ENCODE assay signal across 8 cellular contexts in the genomic region with DNA sequence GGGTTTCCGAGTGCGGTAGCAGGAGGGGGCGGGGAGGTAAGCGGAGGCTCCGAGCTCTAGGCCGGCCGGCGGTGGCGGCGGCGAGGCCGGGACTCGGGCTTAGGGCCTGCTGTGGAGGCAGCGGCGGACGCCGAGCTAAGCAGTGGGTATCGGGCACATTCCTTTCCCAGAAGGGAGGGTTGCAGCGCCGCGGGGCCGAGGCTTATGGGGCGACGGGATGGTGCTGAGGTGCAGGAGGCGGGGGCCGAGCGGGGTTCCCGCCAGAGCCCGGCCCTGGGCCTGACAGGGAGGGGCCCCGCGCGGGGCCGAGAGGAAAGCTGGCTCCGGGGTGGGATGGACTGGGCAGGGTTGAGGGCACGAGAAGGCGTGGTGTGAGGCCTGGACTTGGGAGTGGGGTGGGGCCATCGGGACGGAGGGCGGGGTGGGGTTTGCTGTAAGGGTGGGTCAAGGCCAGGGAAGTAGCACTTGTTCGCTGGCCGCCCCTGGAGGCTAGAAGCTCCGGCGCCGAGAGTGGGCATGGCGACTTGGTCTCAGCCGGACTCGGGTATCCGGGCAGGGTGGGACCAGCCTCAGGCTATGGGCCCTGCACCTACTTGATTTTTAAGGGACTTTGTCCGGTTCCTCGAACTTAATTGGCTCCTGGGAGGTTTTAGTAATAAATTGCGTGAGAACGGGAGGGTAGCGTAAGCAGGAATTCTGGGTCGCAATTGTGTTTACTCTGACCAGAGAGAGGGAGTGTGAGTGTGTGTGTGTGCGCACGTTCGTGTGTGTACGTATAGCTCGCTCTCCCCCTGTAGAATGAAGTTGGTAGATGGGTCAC. TPM values are rescaled to one million over a fixed set of nuclear protein-coding genes. Genes with fewer than 3 reads are reported as not detected.
DNase-seq lines count a peak whose midpoint lies in the region; ATAC-seq and TF ChIP-seq lines count a peak whose summit lies in the region.

A gene with protein sequence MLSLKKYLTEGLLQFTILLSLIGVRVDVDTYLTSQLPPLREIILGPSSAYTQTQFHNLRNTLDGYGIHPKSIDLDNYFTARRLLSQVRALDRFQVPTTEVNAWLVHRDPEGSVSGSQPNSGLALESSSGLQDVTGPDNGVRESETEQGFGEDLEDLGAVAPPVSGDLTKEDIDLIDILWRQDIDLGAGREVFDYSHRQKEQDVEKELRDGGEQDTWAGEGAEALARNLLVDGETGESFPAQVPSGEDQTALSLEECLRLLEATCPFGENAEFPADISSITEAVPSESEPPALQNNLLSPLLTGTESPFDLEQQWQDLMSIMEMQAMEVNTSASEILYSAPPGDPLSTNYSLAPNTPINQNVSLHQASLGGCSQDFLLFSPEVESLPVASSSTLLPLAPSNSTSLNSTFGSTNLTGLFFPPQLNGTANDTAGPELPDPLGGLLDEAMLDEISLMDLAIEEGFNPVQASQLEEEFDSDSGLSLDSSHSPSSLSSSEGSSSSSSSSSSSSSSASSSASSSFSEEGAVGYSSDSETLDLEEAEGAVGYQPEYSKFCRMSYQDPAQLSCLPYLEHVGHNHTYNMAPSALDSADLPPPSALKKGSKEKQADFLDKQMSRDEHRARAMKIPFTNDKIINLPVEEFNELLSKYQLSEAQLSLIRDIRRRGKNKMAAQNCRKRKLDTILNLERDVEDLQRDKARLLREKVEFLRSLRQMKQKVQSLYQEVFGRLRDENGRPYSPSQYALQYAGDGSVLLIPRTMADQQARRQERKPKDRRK (plus strand): TSS at position 39 of the 820 bp plus-strand sequence. CDS start 2,760 bp downstream, outside the sequence.

- peak within 1 kb of the TSS; percentile 98 for H3K4me3 ChIP-seq in iPS-15b (ENCODE audit: low read depth, low read length)

- no peaks in the 10 kb centered on the region for H3K9me3 Mint-ChIP-seq in MCF 10A (ENCODE audit: unreplicated experiment)

- DNase-seq in GM03348 (ENCODE audit: low spot score) (peak; percentile 93), HT1080 (ENCODE audit: low read depth) (peak; percentile 91), RPMI8226 (peak; percentile 89), MCF 10A (ENCODE audit: unreplicated experiment) (peak; percentile 94), sciatic nerve (ENCODE audit: low spot score) (peak; percentile 92)
- DNase-seq in effector CD4-positive, alpha-beta T cell, result no peak

- no peaks in the 10 kb centered on the region for H3K9me3 ChIP-seq in iPS-15b (ENCODE audit: control insufficient read depth, insufficient read depth, low read length)

- no TSS peak for BruUV-seq in MCF 10A (replicated peaks; lab: Mats Ljungman, UMichigan)

- no peaks in the 10 kb centered on the region for H3K27me3 ChIP-seq in iPS-15b (ENCODE audit: control insufficient read depth, insufficient read depth, low read length)

- H3K27ac Mint-ChIP-seq in MCF 10A (ENCODE audit: low read depth, unreplicated experiment), result peak within 1 kb of the TSS; percentile 100

- H3K27me3 Mint-ChIP-seq in MCF 10A (ENCODE audit: insufficient read depth, unreplicated experiment), result no peaks in the 10 kb centered on the region

- ATAC-seq in GM21423 (IDR thresholded peaks at IDR 0.05; ENCODE audit: unreplicated experiment) (peak; percentile 31), sciatic nerve (peak; percentile 76)

- H3K36me3 Mint-ChIP-seq in MCF 10A (ENCODE audit: insufficient read depth, unreplicated experiment), result peaks cover 44% of the 10 kb centered on the region

- peaks cover 18% of the 10 kb centered on the region for H3K36me3 ChIP-seq in iPS-15b (ENCODE audit: control insufficient read depth, insufficient read depth, low read length)

- peak within 1 kb of the TSS; percentile 90 for H3K9ac ChIP-seq in iPS-15b (ENCODE audit: low read depth, low read length)

- peaks cover 26% of the 10 kb centered on the region for H3K4me1 ChIP-seq in iPS-15b (ENCODE audit: control insufficient read depth, insufficient read depth, low read length)

- H3K4me1 Mint-ChIP-seq in MCF 10A (ENCODE audit: insufficient read depth, unreplicated experiment), result peaks cover 53% of the 10 kb centered on the region

- TF ChIP-seq CTCF in MCF 10A (IDR thresholded peaks at IDR 0.05; ENCODE audit: unreplicated experiment), result no peak

- POLR2A ChIA-PET in MCF 10A (lab: Yijun Ruan, JAX), result interaction anchor here (0.6 to 17.1 kb wide), 32 partner anchors 8 to 867 kb away, joined by 3 to 353 read pairs (median 5); a partner anchor contains a TSS

- CTCF ChIA-PET in MCF 10A (lab: Yijun Ruan, JAX), result interaction anchor here (0.5 to 4.0 kb wide), 9 partner anchors 18 to 894 kb away, joined by 3 to 26 read pairs (median 6); no protein-coding TSS in a partner anchor

- intact Hi-C loops in MCF 10A (cut with micrococcal nuclease), result loop anchor here (1.0 kb wide), 2 partner anchors 22 to 26 kb away; no protein-coding TSS in a partner anchor
- intact Hi-C loops in sciatic nerve (cut with DNase I), result no loop called here

- peak within 1 kb of the TSS; percentile 91 for H3K4me3 Mint-ChIP-seq in MCF 10A (ENCODE audit: unreplicated experiment)

RNA-seq across cellular contexts. Expression of the gene that starts here (rescaled TPM):
- total RNA-seq in HT1080 (2014; rRNA removed; shearing (Covaris generic)), result 59.4 and 62.3 TPM in 2 replicates
- 138 and 142 TPM in 2 replicates for polyA plus RNA-seq in HT1080 (2015; cell fraction: cytosol; rRNA removed)
- polyA plus RNA-seq in HT1080 (2015; cell fraction: nucleus; rRNA removed), result 273 and 285 TPM in 2 replicates
- total RNA-seq in MCF 10A (2022) (235 and 315 TPM in 2 replicates), sciatic nerve (287 TPM)
